Comparison of ENCODE assay signal across 22 cellular contexts in the genomic region with DNA sequence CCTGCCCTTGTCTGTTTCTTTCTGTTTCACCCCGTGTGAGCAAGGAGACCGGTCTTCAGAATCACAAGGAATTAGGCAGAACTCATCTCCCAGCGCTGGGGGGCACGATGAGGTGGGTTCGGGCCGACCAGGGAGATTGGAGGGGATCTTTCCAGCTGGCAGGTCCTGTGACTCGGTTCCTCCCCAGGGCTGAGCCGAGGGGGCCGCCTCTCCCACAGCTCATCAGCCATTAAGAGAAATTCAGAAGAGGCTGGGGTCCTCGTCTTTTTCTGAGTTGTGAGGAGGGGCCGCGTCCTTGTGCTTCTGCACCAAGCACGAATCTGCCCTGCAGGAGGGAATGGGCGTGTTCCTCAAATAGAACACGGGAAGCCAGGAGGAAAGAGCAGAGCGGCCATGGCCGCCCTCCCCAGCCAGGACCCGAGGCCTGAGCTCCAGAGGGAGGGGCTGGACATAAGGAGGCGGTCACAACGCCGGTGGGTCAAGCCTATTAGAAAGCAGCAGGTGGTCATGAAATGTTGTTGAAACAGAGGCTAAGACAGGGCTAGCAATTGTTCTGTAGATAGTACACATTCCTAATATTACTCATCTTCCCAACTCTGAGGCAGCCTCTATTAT.
"Had no signal": no experiment of that assay in that cellular context is flagged by ENCODE, and none has a peak within 500 bp of the region (broad histone marks: within the 10 kb centered on the region; RNA-seq: fewer than 3 reads in every experiment).

No MANE protein-coding gene starts in this region.

- H3K4me3 ChIP-seq: dorsolateral prefrontal cortex, thyroid gland had no signal

- ATAC-seq: activated CD4-positive, alpha-beta T cell treated with anti-CD3 and anti-CD28 coated beads for 36 hours; activated T-helper 17 cell treated with anti-CD3 and anti-CD28 coated beads, Interleukin-2, amount 50 U/mL, for 72 hours; foreskin keratinocyte had no signal

- H3K9me3 Mint-ChIP-seq: activated CD4-positive, alpha-beta memory T cell treated with anti-CD3 and anti-CD28 coated beads for 36 hours; activated naive CD8-positive, alpha-beta T cell treated with anti-CD3 and anti-CD28 coated beads, Interleukin-2, amount 10 ng/mL, durations not matched to agents 7 days and 5 days; activated T-helper 17 cell treated with anti-CD3 and anti-CD28 coated beads, Interleukin-2, amount 50 U/mL, for 72 hours; brain; memory B cell; naive thymus-derived CD8-positive, alpha-beta T cell; T-helper 2 cell treated with Interferon-gamma antibody and Interleukin-4, amounts not matched to agents 5 μg/mL and 100 μg/mL, for 36 hours had no signal

- H3K4me1 ChIP-seq: foreskin keratinocyte, thyroid gland had no signal

- H3K4me3 Mint-ChIP-seq: activated CD4-positive, alpha-beta memory T cell treated with anti-CD3 and anti-CD28 coated beads for 36 hours; activated CD4-positive, alpha-beta T cell treated with anti-CD3 and anti-CD28 coated beads for 36 hours; activated naive CD8-positive, alpha-beta T cell treated with anti-CD3 and anti-CD28 coated beads, Interleukin-2, amount 10 ng/mL, durations not matched to agents 7 days and 5 days; activated T-helper 17 cell treated with anti-CD3 and anti-CD28 coated beads, Interleukin-2, amount 50 U/mL, for 72 hours; brain; memory B cell; naive thymus-derived CD8-positive, alpha-beta T cell; T-helper 2 cell treated with Interferon-gamma antibody and Interleukin-4, amounts not matched to agents 5 μg/mL and 100 μg/mL, for 36 hours had no signal

- H3K9me3 ChIP-seq: neutrophil, thyroid gland had no signal

- H3K4me1 Mint-ChIP-seq: activated CD4-positive, alpha-beta T cell treated with anti-CD3 and anti-CD28 coated beads for 36 hours; activated naive CD8-positive, alpha-beta T cell treated with anti-CD3 and anti-CD28 coated beads, Interleukin-2, amount 10 ng/mL, durations not matched to agents 7 days and 5 days had no signal

- H3K27me3 ChIP-seq: thyroid gland had no signal

- DNase-seq: activated CD4-positive, alpha-beta memory T cell treated with anti-CD3 and anti-CD28 coated beads for 36 hours; activated CD4-positive, alpha-beta T cell treated with anti-CD3 and anti-CD28 coated beads for 36 hours; activated naive CD4-positive, alpha-beta T cell; activated naive CD8-positive, alpha-beta T cell treated with anti-CD3 and anti-CD28 coated beads, Interleukin-2, amount 10 ng/mL, durations not matched to agents 7 days and 5 days; activated T-cell treated with anti-CD3 and anti-CD28 coated beads, Interleukin-2, amount 50 U/mL, for 1 hour; caudate nucleus; glutamatergic neuron; hippocampal formation; kidney glomerular epithelial cell; naive thymus-derived CD8-positive, alpha-beta T cell; retina; stimulated activated CD8-positive, alpha-beta memory T cell treated with anti-CD3 and anti-CD28 coated beads, Interleukin-4, amount 100 ng/mL, for 48 hours; stimulated activated naive CD4-positive, alpha-beta T cell; SW 1271; thyroid gland had no signal

- H3K36me3 Mint-ChIP-seq: activated CD4-positive, alpha-beta memory T cell treated with anti-CD3 and anti-CD28 coated beads for 36 hours; activated naive CD8-positive, alpha-beta T cell treated with anti-CD3 and anti-CD28 coated beads, Interleukin-2, amount 10 ng/mL, durations not matched to agents 7 days and 5 days; brain; memory B cell; naive thymus-derived CD8-positive, alpha-beta T cell had no signal

- H3K27ac Mint-ChIP-seq: activated CD4-positive, alpha-beta memory T cell treated with anti-CD3 and anti-CD28 coated beads for 36 hours; activated CD4-positive, alpha-beta T cell treated with anti-CD3 and anti-CD28 coated beads for 36 hours; activated naive CD8-positive, alpha-beta T cell treated with anti-CD3 and anti-CD28 coated beads, Interleukin-2, amount 10 ng/mL, durations not matched to agents 7 days and 5 days; activated T-helper 17 cell treated with anti-CD3 and anti-CD28 coated beads, Interleukin-2, amount 50 U/mL, for 72 hours; memory B cell; T-helper 2 cell treated with Interferon-gamma antibody and Interleukin-4, amounts not matched to agents 5 μg/mL and 100 μg/mL, for 36 hours had no signal

- H3K36me3 ChIP-seq: neutrophil, thyroid gland had no signal

- H3K27ac ChIP-seq: dorsolateral prefrontal cortex, foreskin keratinocyte, neutrophil, thyroid gland had no signal
